26 cellular contexts compared by ENCODE assay signal in genomic region chr9:107922246-107922645, GRCh38.
"Had no signal": no experiment of that assay in that cellular context is flagged by ENCODE, and none has a peak within 500 bp of the region (broad histone marks: within the 10 kb centered on the region; RNA-seq: fewer than 3 reads in every experiment).

No MANE protein-coding gene starts in this region.

- H3K4me3 ChIP-seq: esophagus squamous epithelium had no signal

- H3K9me3 Mint-ChIP-seq: activated CD4-positive, alpha-beta T cell treated with anti-CD3 and anti-CD28 coated beads, Interleukin-2, amount 10 ng/mL, durations not matched to agents 24 days and 14 days had no signal

- H3K4me3 Mint-ChIP-seq: activated CD4-positive, alpha-beta memory T cell treated with anti-CD3 and anti-CD28 coated beads for 36 hours; activated CD4-positive, alpha-beta T cell treated with anti-CD3 and anti-CD28 coated beads for 36 hours; activated CD4-positive, alpha-beta T cell treated with anti-CD3 and anti-CD28 coated beads, Interleukin-2, amount 10 ng/mL, durations not matched to agents 24 days and 14 days; activated CD8-positive, alpha-beta memory T cell treated with anti-CD3 and anti-CD28 coated beads, Interleukin-2, amount 10 ng/mL, durations not matched to agents 7 days and 5 days; activated CD8-positive, alpha-beta T cell treated with anti-CD3 and anti-CD28 coated beads, Interleukin-2, amount 10 ng/mL, durations not matched to agents 7 days and 5 days; activated naive CD4-positive, alpha-beta T cell treated with anti-CD3 and anti-CD28 coated beads, Interleukin-2, amount 10 ng/mL, durations not matched to agents 7 days and 5 days; activated naive CD8-positive, alpha-beta T cell treated with anti-CD3 and anti-CD28 coated beads, Interleukin-2, amount 10 ng/mL, durations not matched to agents 7 days and 5 days; activated T-cell treated with anti-CD3 and anti-CD28 coated beads, Interleukin-2, amount 50 U/mL, for 24 hours; activated T-cell treated with anti-CD3 and anti-CD28 coated beads, Interleukin-2, amount 50 U/mL, for 72 hours; central memory CD8-positive, alpha-beta T cell had no signal

- H3K36me3 Mint-ChIP-seq: activated CD4-positive, alpha-beta memory T cell treated with anti-CD3 and anti-CD28 coated beads for 36 hours; activated CD8-positive, alpha-beta memory T cell treated with anti-CD3 and anti-CD28 coated beads, Interleukin-2, amount 10 ng/mL, durations not matched to agents 7 days and 5 days; activated naive CD4-positive, alpha-beta T cell treated with anti-CD3 and anti-CD28 coated beads, Interleukin-2, amount 10 ng/mL, durations not matched to agents 7 days and 5 days; activated naive CD8-positive, alpha-beta T cell treated with anti-CD3 and anti-CD28 coated beads, Interleukin-2, amount 10 ng/mL, durations not matched to agents 7 days and 5 days had no signal

- H3K27ac Mint-ChIP-seq: activated CD4-positive, alpha-beta memory T cell treated with anti-CD3 and anti-CD28 coated beads for 36 hours; activated CD4-positive, alpha-beta T cell treated with anti-CD3 and anti-CD28 coated beads for 36 hours; activated CD4-positive, alpha-beta T cell treated with anti-CD3 and anti-CD28 coated beads, Interleukin-2, amount 10 ng/mL, durations not matched to agents 24 days and 14 days; activated CD8-positive, alpha-beta memory T cell treated with anti-CD3 and anti-CD28 coated beads, Interleukin-2, amount 10 ng/mL, durations not matched to agents 7 days and 5 days; activated CD8-positive, alpha-beta T cell treated with anti-CD3 and anti-CD28 coated beads, Interleukin-2, amount 10 ng/mL, durations not matched to agents 7 days and 5 days; activated naive CD4-positive, alpha-beta T cell treated with anti-CD3 and anti-CD28 coated beads, Interleukin-2, amount 10 ng/mL, durations not matched to agents 7 days and 5 days; activated naive CD4-positive, alpha-beta T cell treated with anti-CD3 and anti-CD28 coated beads, Interleukin-2, amount 50 U/mL, for 72 hours; activated naive CD8-positive, alpha-beta T cell treated with anti-CD3 and anti-CD28 coated beads, Interleukin-2, amount 10 ng/mL, durations not matched to agents 7 days and 5 days; activated T-cell treated with anti-CD3 and anti-CD28 coated beads, Interleukin-2, amount 50 U/mL, for 24 hours; activated T-cell treated with anti-CD3 and anti-CD28 coated beads, Interleukin-2, amount 50 U/mL, for 72 hours had no signal

- H3K27me3 Mint-ChIP-seq: activated CD4-positive, alpha-beta memory T cell treated with anti-CD3 and anti-CD28 coated beads for 36 hours; activated CD4-positive, alpha-beta T cell treated with anti-CD3 and anti-CD28 coated beads for 36 hours; activated CD4-positive, alpha-beta T cell treated with anti-CD3 and anti-CD28 coated beads, Interleukin-2, amount 10 ng/mL, durations not matched to agents 24 days and 14 days; activated CD8-positive, alpha-beta memory T cell treated with anti-CD3 and anti-CD28 coated beads, Interleukin-2, amount 10 ng/mL, durations not matched to agents 7 days and 5 days; activated naive CD4-positive, alpha-beta T cell treated with anti-CD3 and anti-CD28 coated beads, Interleukin-2, amount 10 ng/mL, durations not matched to agents 7 days and 5 days; activated naive CD8-positive, alpha-beta T cell treated with anti-CD3 and anti-CD28 coated beads, Interleukin-2, amount 10 ng/mL, durations not matched to agents 7 days and 5 days; activated T-cell treated with anti-CD3 and anti-CD28 coated beads, Interleukin-2, amount 50 U/mL, for 24 hours; central memory CD8-positive, alpha-beta T cell had no signal

- ATAC-seq: activated CD4-positive, alpha-beta T cell treated with anti-CD3 and anti-CD28 coated beads for 36 hours; activated CD8-positive, alpha-beta memory T cell treated with anti-CD3 and anti-CD28 coated beads, Interleukin-2, amount 10 ng/mL, durations not matched to agents 7 days and 5 days; activated CD8-positive, alpha-beta T cell treated with anti-CD3 and anti-CD28 coated beads, Interleukin-2, amount 10 ng/mL, durations not matched to agents 7 days and 5 days; activated naive CD4-positive, alpha-beta T cell treated with anti-CD3 and anti-CD28 coated beads, Interleukin-2, amount 50 U/mL, for 72 hours; activated T-cell treated with anti-CD3 and anti-CD28 coated beads, Interleukin-2, amount 50 U/mL, for 72 hours had no signal

- DNase-seq: activated CD4-positive, alpha-beta memory T cell treated with anti-CD3 and anti-CD28 coated beads for 36 hours; activated CD4-positive, alpha-beta T cell treated with anti-CD3 and anti-CD28 coated beads for 36 hours; activated CD4-positive, alpha-beta T cell treated with anti-CD3 and anti-CD28 coated beads, Interleukin-2, amount 10 ng/mL, durations not matched to agents 24 days and 14 days; activated CD4-positive, CD25-positive, alpha-beta regulatory T cell; activated CD4-positive, CD25-positive, alpha-beta regulatory T cell treated with anti-CD3 and anti-CD28 coated beads, Interleukin-2, amount 50 U/mL, for 72 hours; activated CD8-positive, alpha-beta memory T cell treated with anti-CD3 and anti-CD28 coated beads, Interleukin-2, amount 10 ng/mL, durations not matched to agents 7 days and 5 days; activated CD8-positive, alpha-beta memory T cell treated with anti-CD3 and anti-CD28 coated beads, Interleukin-2, amount 50 U/mL, for 48 hours; activated CD8-positive, alpha-beta T cell treated with anti-CD3 and anti-CD28 coated beads, Interleukin-2, amount 10 ng/mL, durations not matched to agents 7 days and 5 days; activated gamma-delta T cell; activated naive CD4-positive, alpha-beta T cell; activated naive CD4-positive, alpha-beta T cell treated with anti-CD3 and anti-CD28 coated beads, Interleukin-2, amount 10 ng/mL, durations not matched to agents 7 days and 5 days; activated naive CD8-positive, alpha-beta T cell treated with anti-CD3 and anti-CD28 coated beads, Interleukin-2, amount 10 ng/mL, durations not matched to agents 7 days and 5 days; activated T-cell treated with anti-CD3 and anti-CD28 coated beads for 4 hours; activated T-cell treated with anti-CD3 and anti-CD28 coated beads, Interleukin-2, amount 50 U/mL, for 24 hours; activated T-cell treated with anti-CD3 and anti-CD28 coated beads, Interleukin-2, amount 50 U/mL, for 72 hours; amniotic stem cell; anterior cingulate cortex; brain microvascular endothelial cell; cortex of kidney; effector CD8-positive, alpha-beta T cell; esophagus squamous epithelium; foreskin fibroblast; head of caudate nucleus; T-helper 2 cell had no signal

- H3K4me1 Mint-ChIP-seq: activated CD4-positive, alpha-beta T cell treated with anti-CD3 and anti-CD28 coated beads for 36 hours; activated CD4-positive, alpha-beta T cell treated with anti-CD3 and anti-CD28 coated beads, Interleukin-2, amount 10 ng/mL, durations not matched to agents 24 days and 14 days; activated CD8-positive, alpha-beta memory T cell treated with anti-CD3 and anti-CD28 coated beads, Interleukin-2, amount 10 ng/mL, durations not matched to agents 7 days and 5 days; activated naive CD4-positive, alpha-beta T cell treated with anti-CD3 and anti-CD28 coated beads, Interleukin-2, amount 10 ng/mL, durations not matched to agents 7 days and 5 days; activated naive CD8-positive, alpha-beta T cell treated with anti-CD3 and anti-CD28 coated beads, Interleukin-2, amount 10 ng/mL, durations not matched to agents 7 days and 5 days; central memory CD8-positive, alpha-beta T cell had no signal
